ENCODE assay signal across 2 cellular contexts in genomic region chr1:44151808-44152207, GRCh38.
TF ChIP-seq lines count a peak whose summit lies in the region.

No MANE protein-coding gene starts in this region.

TF ChIP-seq in HCT116, 20 proteins besides CTCF, POLR2A, EP300 and RAD21:
- TF ChIP-seq ATF3 (IDR thresholded peaks at IDR 0.05) (no peak), ZBTB33 (IDR thresholded peaks at IDR 0.05; ENCODE audit: extremely low read depth, insufficient replicate concordance, low read length) (no peak), JUND (IDR thresholded peaks at IDR 0.05) (no peak), ZNF274 (IDR thresholded peaks at IDR 0.05; ENCODE audit: low read depth, low read length) (no peak), EGR1 (IDR thresholded peaks at IDR 0.05; ENCODE audit: low read depth) (no peak), CEBPB (IDR thresholded peaks at IDR 0.05; ENCODE audit: low read depth) (no peak), SP1 (IDR thresholded peaks at IDR 0.05; ENCODE audit: low read depth) (no peak), ELF1 (IDR thresholded peaks at IDR 0.05; ENCODE audit: borderline replicate concordance, low read depth) (no peak), POLR2AphosphoS5 (IDR thresholded peaks at IDR 0.05; ENCODE audit: low read depth, low read length) (no peak), YY1 (IDR thresholded peaks at IDR 0.05; ENCODE audit: extremely low read depth, insufficient replicate concordance, low read depth, low read length) (no peak), EZH2 (IDR thresholded peaks at IDR 0.05) (no peak), SRF (IDR thresholded peaks at IDR 0.05; ENCODE audit: low read depth) (no peak), EZH2phosphoT487 (IDR thresholded peaks at IDR 0.05; ENCODE audit: borderline replicate concordance) (no peak), CBX3 (IDR thresholded peaks at IDR 0.05; ENCODE audit: low read depth) (no peak), TCF7L2 (IDR thresholded peaks at IDR 0.05; ENCODE audit: borderline replicate concordance, extremely low read depth, insufficient read depth, insufficient read length) (no peak), ZFX (IDR thresholded peaks at IDR 0.05) (no peak), FOSL1 (IDR thresholded peaks at IDR 0.05; ENCODE audit: low read depth) (no peak), REST (IDR thresholded peaks at IDR 0.05; ENCODE audit: low read depth) (no peak), MAX (IDR thresholded peaks at IDR 0.05) (no peak), SIN3A (IDR thresholded peaks at IDR 0.05; ENCODE audit: low read depth) (no peak)

TF ChIP-seq in H1, 55 proteins besides CTCF, POLR2A, EP300 and RAD21:
- TF ChIP-seq MAFK (IDR thresholded peaks at IDR 0.05; ENCODE audit: low read depth, low read length) (no peak), TEAD4 (IDR thresholded peaks at IDR 0.05; ENCODE audit: low read depth, low read length) (no peak), USF2 (IDR thresholded peaks at IDR 0.05; ENCODE audit: low read length) (no peak), SUZ12 (IDR thresholded peaks at IDR 0.05; ENCODE audit: low read length) (no peak), TAF1 (IDR thresholded peaks at IDR 0.05; ENCODE audit: low read depth, low read length) (no peak), KDM4A (IDR thresholded peaks at IDR 0.05; ENCODE audit: low read depth, low read length, severe bottlenecking) (no peak), TBP (IDR thresholded peaks at IDR 0.05; ENCODE audit: low read depth, low read length) (no peak), POU5F1 (IDR thresholded peaks at IDR 0.05; ENCODE audit: low read depth, low read length) (no peak), SIX5 (IDR thresholded peaks at IDR 0.05; ENCODE audit: low read depth, low read length) (no peak), SIN3A (conservative IDR thresholded peaks at IDR 0.05 in 1 of 2, IDR thresholded peaks at IDR 0.05 in 1 of 2; ENCODE audit: low read depth in 1 of 2, low read length in 2 of 2) (no peak), ATF2 (IDR thresholded peaks at IDR 0.05; ENCODE audit: low read length) (no peak), HDAC6 (IDR thresholded peaks at IDR 0.05; ENCODE audit: low read depth, low read length) (no peak), FOSL1 (IDR thresholded peaks at IDR 0.05; ENCODE audit: insufficient read depth, low read depth, low read length) (no peak), BACH1 (IDR thresholded peaks at IDR 0.05; ENCODE audit: low read length) (no peak), BRCA1 (IDR thresholded peaks at IDR 0.05; ENCODE audit: low read depth, low read length) (no peak)
